In genomic region chr6:142933701-142934100, GRCh38 we compare ENCODE assay signal across 17 cellular contexts. TPM values are rescaled to one million over a fixed set of nuclear protein-coding genes. Genes with fewer than 3 reads are reported as not detected.
DNase-seq lines count a peak whose midpoint lies in the region; ATAC-seq and TF ChIP-seq lines count a peak whose summit lies in the region.
"Had no signal": no experiment of that assay in that cellular context is flagged by ENCODE, and none has a peak within 500 bp of the region (broad histone marks: within the 10 kb centered on the region; RNA-seq: fewer than 3 reads in every experiment).

No MANE protein-coding gene starts in this region.

- no peak for DNase-seq in CD4-positive, alpha-beta memory T cell
- DNase-seq in activated CD8-positive, alpha-beta T cell treated with anti-CD3 and anti-CD28 coated beads, Interleukin-2, amount 10 ng/mL, durations not matched to agents 7 days and 5 days, result no peak
- DNase-seq in right lobe of liver, result no peak
- no peak for DNase-seq in MV-4-11 (lab: John Stamatoyannopoulos, UW)
- DNase-seq in dermis blood vessel endothelial cell, result no peak
- DNase-seq in RKO (ENCODE audit: low spot score), result no peak
- DNase-seq: activated CD4-positive, alpha-beta T cell treated with anti-CD3 and anti-CD28 coated beads, Interleukin-2, amount 50 U/mL, for 48 hours; activated effector memory CD4-positive, alpha-beta T cell treated with anti-CD3 and anti-CD28 coated beads, Interleukin-2, amount 50 U/mL, for 16 hours; head of caudate nucleus; left ventricle myocardium superior; NCI-H2029 treated with DMSO at 0.1 percent for 48 hours; NCI-H510A; occipital lobe; retina; stimulated activated CD4-positive, alpha-beta T cell treated with anti-CD3 and anti-CD28 coated beads, Interleukin-12 subunit alpha, Interleukin-12 subunit beta, amount 100 ng/mL, for 4 hours; transverse colon had no signal

- TF ChIP-seq CTCF in right lobe of liver (IDR thresholded peaks at IDR 0.05), result no peak

- H4K20me1 ChIP-seq in BLaER1 treated with 17β-estradiol and CSF1 and Interleukin-3, amounts not matched to agents 10 nM and 100 nM, result peaks cover 0 to 27% (median 0%) of the 10 kb centered on the region in 11 experiments; a peak in 6 of 22 replicates

- H3K27me3 Mint-ChIP-seq in CD4-positive, alpha-beta memory T cell, result no peaks in the 10 kb centered on the region
- H3K27me3 Mint-ChIP-seq in activated CD8-positive, alpha-beta T cell treated with anti-CD3 and anti-CD28 coated beads, Interleukin-2, amount 10 ng/mL, durations not matched to agents 7 days and 5 days (ENCODE audit: low read depth), result no peaks in the 10 kb centered on the region

- H3K9me3 Mint-ChIP-seq in CD4-positive, alpha-beta memory T cell, result no peaks in the 10 kb centered on the region
- peaks cover 5% of the 10 kb centered on the region for H3K9me3 Mint-ChIP-seq in activated CD8-positive, alpha-beta T cell treated with anti-CD3 and anti-CD28 coated beads, Interleukin-2, amount 10 ng/mL, durations not matched to agents 7 days and 5 days (ENCODE audit: insufficient read depth)

- H3K9ac ChIP-seq in BLaER1 treated with 17β-estradiol and CSF1 and Interleukin-3, amounts not matched to agents 10 nM and 100 nM, result peak overlapping the region in 1 of 11 experiments; percentile 76; a peak in 3 of 22 replicates

- peak overlapping the region in 6 of 11 experiments; percentile 71 to 91 (median 82); a peak in 13 of 22 replicates for H3K27ac ChIP-seq in BLaER1 treated with 17β-estradiol and CSF1 and Interleukin-3, amounts not matched to agents 10 nM and 100 nM
- peak overlapping the region; percentile 65 for H3K27ac ChIP-seq in CD4-positive, alpha-beta memory T cell (ENCODE audit: low read depth, low read length)
- peak overlapping the region in 1 of 3 donors; percentile 46 for H3K27ac ChIP-seq in right lobe of liver
- H3K27ac ChIP-seq: transverse colon had no signal

- POLR2A ChIA-PET in CD4-positive, alpha-beta memory T cell (lab: Charles Lee; ENCODE audit: partially characterized antibody), result interaction anchor here (1.0 to 5.0 kb wide), 5 partner anchors 12 to 32 kb away, joined by 3 to 73 read pairs (median 8); partner anchors contain the start of gene HIVEP2
- POLR2A ChIA-PET in activated CD8-positive, alpha-beta T cell treated with anti-CD3 and anti-CD28 coated beads, Interleukin-2, amount 10 ng/mL, durations not matched to agents 7 days and 5 days (lab: Charles Lee), result interaction anchor here (0.6 to 2.5 kb wide), 5 partner anchors 10 to 91 kb away, joined by 3 to 15 read pairs (median 3); partner anchors contain the start of gene HIVEP2

- intact Hi-C loops in CD4-positive, alpha-beta memory T cell (cut with micrococcal nuclease), result no loop called here
- intact Hi-C loops in right lobe of liver (cut with DNase I), result no loop called here

- TF ChIP-seq POLR2A in right lobe of liver (IDR thresholded peaks at IDR 0.05), result no peak

- H3K36me3 Mint-ChIP-seq in CD4-positive, alpha-beta memory T cell, result peaks cover 0 to 24% of the 10 kb centered on the region in 2 donors
- H3K36me3 Mint-ChIP-seq in activated CD8-positive, alpha-beta T cell treated with anti-CD3 and anti-CD28 coated beads, Interleukin-2, amount 10 ng/mL, durations not matched to agents 7 days and 5 days (ENCODE audit: low read depth), result peaks cover 33% of the 10 kb centered on the region

- H3K36me3 ChIP-seq in BLaER1 treated with 17β-estradiol and CSF1 and Interleukin-3, amounts not matched to agents 10 nM and 100 nM, result peaks cover 0 to 6% (median 0%) of the 10 kb centered on the region in 11 experiments; a peak in 2 of 22 replicates
- no peaks in the 10 kb centered on the region for H3K36me3 ChIP-seq in CD4-positive, alpha-beta memory T cell (ENCODE audit: insufficient read depth, low read length)
- H3K36me3 ChIP-seq in right lobe of liver, result no peaks in the 10 kb centered on the region
- H3K36me3 ChIP-seq: transverse colon had no signal

- CTCF ChIA-PET in CD4-positive, alpha-beta memory T cell (lab: Charles Lee; ENCODE audit: partially characterized antibody), result no interaction called here
- CTCF ChIA-PET in activated CD8-positive, alpha-beta T cell treated with anti-CD3 and anti-CD28 coated beads, Interleukin-2, amount 10 ng/mL, durations not matched to agents 7 days and 5 days (lab: Charles Lee), result interaction anchor here (0.8 to 1.0 kb wide), 2 partner anchors 10 to 13 kb away, joined by 3 read pairs; no protein-coding TSS in a partner anchor

- H3K4me3 Mint-ChIP-seq in CD4-positive, alpha-beta memory T cell, result peak overlapping the region in 7 of 8 donors; percentile 10 to 95 (median 89)
- H3K4me3 Mint-ChIP-seq in activated CD8-positive, alpha-beta T cell treated with anti-CD3 and anti-CD28 coated beads, Interleukin-2, amount 10 ng/mL, durations not matched to agents 7 days and 5 days, result peak overlapping the region; percentile 10

- H3K27ac Mint-ChIP-seq in CD4-positive, alpha-beta memory T cell, result peak overlapping the region; percentile 88 to 97 (median 95)
- no peak overlapping the region for H3K27ac Mint-ChIP-seq in activated CD8-positive, alpha-beta T cell treated with anti-CD3 and anti-CD28 coated beads, Interleukin-2, amount 10 ng/mL, durations not matched to agents 7 days and 5 days

- no peak for ATAC-seq in activated CD8-positive, alpha-beta T cell treated with anti-CD3 and anti-CD28 coated beads, Interleukin-2, amount 10 ng/mL, durations not matched to agents 7 days and 5 days
- peak; percentile 47 to 74 (median 69) for ATAC-seq in right lobe of liver
- ATAC-seq: left ventricle myocardium superior had no signal

- H3K4me1 Mint-ChIP-seq in CD4-positive, alpha-beta memory T cell, result peaks cover 72 to 98% (median 87%) of the 10 kb centered on the region in 4 donors
- peaks cover 82% of the 10 kb centered on the region for H3K4me1 Mint-ChIP-seq in activated CD8-positive, alpha-beta T cell treated with anti-CD3 and anti-CD28 coated beads, Interleukin-2, amount 10 ng/mL, durations not matched to agents 7 days and 5 days (ENCODE audit: low read depth)

- 0 out of 20 replicates have a peak overlapping the region, but pooled peaks of 1 of the 10 experiments have one; percentile 47 for H3K4me3 ChIP-seq in BLaER1 treated with 17β-estradiol and CSF1 and Interleukin-3, amounts not matched to agents 10 nM and 100 nM
- H3K4me3 ChIP-seq in CD4-positive, alpha-beta memory T cell (ENCODE audit: low read length in 2 of 2), result no peak overlapping the region
- H3K4me3 ChIP-seq in right lobe of liver, result no peak overlapping the region
- H3K4me3 ChIP-seq: transverse colon had no signal

- H3K9me3 ChIP-seq in BLaER1 treated with 17β-estradiol and CSF1 and Interleukin-3, amounts not matched to agents 10 nM and 100 nM (replicated peaks in 1 of 11), result peaks cover 0 to 11% (median 0%) of the 10 kb centered on the region in 11 experiments; a peak in 4 of 22 replicates
- no peaks in the 10 kb centered on the region for H3K9me3 ChIP-seq in CD4-positive, alpha-beta memory T cell (ENCODE audit: control insufficient read depth in 1 of 2, low read length in 2 of 2)
- H3K9me3 ChIP-seq in right lobe of liver, result no peaks in the 10 kb centered on the region
- H3K9me3 ChIP-seq: transverse colon had no signal

- H3K27me3 ChIP-seq in BLaER1 treated with 17β-estradiol and CSF1 and Interleukin-3, amounts not matched to agents 10 nM and 100 nM, result no peaks in the 10 kb centered on the region
- no peaks in the 10 kb centered on the region for H3K27me3 ChIP-seq in CD4-positive, alpha-beta memory T cell (ENCODE audit: insufficient read depth, low read length)
- no peaks in the 10 kb centered on the region for H3K27me3 ChIP-seq in right lobe of liver
- H3K27me3 ChIP-seq: transverse colon had no signal

- peak overlapping the region in 10 of 11 experiments; percentile 75 to 96 (median 84); a peak in 19 of 22 replicates for H3K4me2 ChIP-seq in BLaER1 treated with 17β-estradiol and CSF1 and Interleukin-3, amounts not matched to agents 10 nM and 100 nM

- H3K4me1 ChIP-seq in BLaER1 treated with 17β-estradiol and CSF1 and Interleukin-3, amounts not matched to agents 10 nM and 100 nM, result peaks cover 59 to 97% (median 80%) of the 10 kb centered on the region in 10 experiments
- H3K4me1 ChIP-seq in CD4-positive, alpha-beta memory T cell (ENCODE audit: insufficient read depth, low read length), result peaks cover 97% of the 10 kb centered on the region
- peaks cover 0 to 25% (median 8%) of the 10 kb centered on the region in 4 donors for H3K4me1 ChIP-seq in right lobe of liver

RNA-seq across cellular contexts. Expression of gene HIVEP2, which starts 11.3 kb away (rescaled TPM):
- 10 to 100 TPM; 90.6 to 92.7 TPM for total RNA-seq in CD4-positive, alpha-beta memory T cell
- polyA plus RNA-seq in CD4-positive, alpha-beta memory T cell, result 10 to 100 TPM in 1 of 2 donors, 1 to 10 TPM in 1; 5.0 to 22.9 TPM
- total RNA-seq in activated CD8-positive, alpha-beta T cell treated with anti-CD3 and anti-CD28 coated beads, Interleukin-2, amount 10 ng/mL, durations not matched to agents 7 days and 5 days, result 10 to 100 TPM; 22.8 to 23.1 TPM
- total RNA-seq in right lobe of liver, result 1 to 10 TPM; 3.0 to 8.9 (median 5.1) TPM
- 10.6 and 11.7 TPM in 2 replicates for total RNA-seq in dermis blood vessel endothelial cell
